17 cellular contexts compared by ENCODE assay signal in the genomic region with DNA sequence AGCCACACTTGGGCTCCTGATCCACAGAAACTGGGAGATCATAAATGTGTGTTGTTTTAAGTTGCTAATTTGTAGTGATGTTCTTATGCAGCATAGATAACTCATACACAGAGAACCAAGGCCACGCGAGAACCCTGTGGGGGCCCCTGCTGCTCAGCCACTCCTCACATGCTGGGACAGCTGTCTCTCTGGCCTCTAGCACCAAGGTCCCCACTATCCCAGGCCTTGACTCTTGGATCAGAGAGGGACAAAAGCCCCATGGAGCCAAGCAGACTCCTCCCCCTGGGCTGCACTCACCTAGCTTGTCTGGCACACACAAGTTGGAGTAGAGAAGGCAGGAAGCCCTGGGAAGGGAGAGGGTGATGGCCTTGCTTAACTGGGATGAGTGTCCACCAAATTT. TPM values are rescaled to one million over a fixed set of nuclear protein-coding genes. Genes with fewer than 3 reads are reported as not detected.
"Had no signal": no experiment of that assay in that cellular context is flagged by ENCODE, and none has a peak within 500 bp of the region (broad histone marks: within the 10 kb centered on the region; RNA-seq: fewer than 3 reads in every experiment).

No MANE protein-coding gene starts in this region.

- H3K36me3 ChIP-seq: adrenal gland had no signal

- H3K36me3 Mint-ChIP-seq: type B pancreatic cell had no signal

- H3K27me3 ChIP-seq: adrenal gland, sigmoid colon, suprapubic skin had no signal

- H3K9me3 ChIP-seq: adrenal gland, psoas muscle, sigmoid colon, suprapubic skin had no signal

- ATAC-seq: left colon, psoas muscle, T-helper 17 cell had no signal

- H3K27ac Mint-ChIP-seq: T-helper 17 cell, type B pancreatic cell had no signal

- H3K27ac ChIP-seq: adrenal gland, psoas muscle, sigmoid colon, suprapubic skin had no signal

- H3K4me3 Mint-ChIP-seq: T-helper 17 cell, type B pancreatic cell had no signal

- DNase-seq: activated CD4-positive, alpha-beta T cell treated with anti-CD3 and anti-CD28 coated beads, Interleukin-2, amount 50 U/mL, for 1 hour; activated naive CD4-positive, alpha-beta T cell; activated T-cell treated with anti-CD3 and anti-CD28 coated beads, Interleukin-2, amount 50 U/mL, for 1 hour; central memory CD4-positive, alpha-beta T cell; dermis blood vessel endothelial cell; foreskin fibroblast; psoas muscle; sigmoid colon; stimulated activated CD4-positive, alpha-beta T cell treated with anti-CD3 and anti-CD28 coated beads, Interleukin-2, amount 100 ng/mL, for 24 hours; stimulated activated naive CD4-positive, alpha-beta T cell treated with Interleukin-2 at 50 U/mL for 16 hours had no signal

- H3K9me3 Mint-ChIP-seq: nephron, type B pancreatic cell had no signal

- H3K4me3 ChIP-seq: adrenal gland, psoas muscle, sigmoid colon, suprapubic skin had no signal

- H3K4me1 ChIP-seq: psoas muscle had no signal

RNA-seq across cellular contexts. Expression of a gene that starts 11.3 kb away (rescaled TPM):
- total RNA-seq: activated CD8-positive, alpha-beta memory T cell treated with anti-CD3 and anti-CD28 coated beads for 36 hours had no signal

RNA-seq across cellular contexts. Expression of a gene that starts 42.2 kb away (rescaled TPM):
- total RNA-seq: T-helper 17 cell had no signal
